24 cellular contexts compared by ENCODE assay signal in the genomic region with DNA sequence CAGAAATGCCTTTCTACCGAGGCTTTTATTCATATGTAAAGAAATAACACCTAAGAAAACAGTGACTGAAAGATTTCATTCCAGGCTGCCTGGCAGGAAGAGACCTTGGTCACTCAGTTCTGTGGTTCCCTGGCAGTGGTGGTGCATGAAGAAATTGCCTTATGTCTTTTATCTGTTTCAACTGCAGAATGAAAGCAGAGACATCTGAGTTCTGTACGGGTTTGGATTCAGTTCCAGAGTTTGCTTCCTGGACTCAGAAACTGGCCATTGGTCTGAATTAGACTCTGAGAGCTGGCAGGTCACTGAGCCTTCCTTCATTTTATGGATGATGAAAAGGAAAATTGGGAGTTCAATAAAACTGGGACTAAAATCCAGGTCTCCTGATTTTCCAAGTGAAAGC.
"Had no signal": no experiment of that assay in that cellular context is flagged by ENCODE, and none has a peak within 500 bp of the region (broad histone marks: within the 10 kb centered on the region; RNA-seq: fewer than 3 reads in every experiment).

No MANE protein-coding gene starts in this region.

- H3K27me3 ChIP-seq: neural progenitor cell, pancreas, right lobe of liver, sigmoid colon, stomach, thyroid gland, tibial nerve, upper lobe of left lung, vagina had no signal

- DNase-seq: natural killer cell; occipital lobe; pancreas; retina; right cardiac atrium; right lobe of liver; sigmoid colon; small intestine; stimulated activated CD4-positive, alpha-beta T cell treated with anti-CD3 and anti-CD28 coated beads, Interleukin-15, amount 100 ng/mL, for 24 hours; stimulated activated CD4-positive, alpha-beta T cell treated with anti-CD3 and anti-CD28 coated beads, Interleukin-2, amount 100 ng/mL, for 24 hours; stimulated activated CD4-positive, alpha-beta T cell treated with anti-CD3 and anti-CD28 coated beads, Interleukin-2, amount 100 ng/mL, for 48 hours; stimulated activated CD4-positive, alpha-beta T cell treated with anti-CD3 and anti-CD28 coated beads, Interleukin-4, amount 100 ng/mL, for 24 hours; stimulated activated naive B cell treated with anti-CD40 and anti-IgM and Interleukin-4, amounts not matched to agents 10 μg/mL and 1 μg/mL and 100 μg/mL, for 72 hours; stimulated activated naive CD4-positive, alpha-beta T cell treated with Interleukin-2 at 50 U/mL for 16 hours; stomach; thyroid gland; trophoblast cell; upper lobe of left lung had no signal

- H3K36me3 ChIP-seq: neural progenitor cell, pancreas, prostate gland, right lobe of liver, sigmoid colon, stomach, thoracic aorta, thyroid gland, tibial nerve, upper lobe of left lung, vagina had no signal

- H3K9ac ChIP-seq: neural progenitor cell had no signal

- ATAC-seq: natural killer cell; pancreas; right cardiac atrium; right lobe of liver; stimulated activated effector memory CD8-positive, alpha-beta T cell treated with anti-CD3 and anti-CD28 coated beads, Interleukin-12 subunit alpha, Interleukin-12 subunit beta, amount 100 ng/mL, for 72 hours; stimulated activated naive B cell treated with anti-CD40 and anti-IgM and Interleukin-4, amounts not matched to agents 10 μg/mL and 1 μg/mL and 100 μg/mL, for 72 hours had no signal

- H3K9me3 ChIP-seq: pancreas, prostate gland, right lobe of liver, sigmoid colon, stomach, thoracic aorta, thyroid gland, tibial nerve, upper lobe of left lung, vagina had no signal

- H3K4me3 ChIP-seq: neural progenitor cell, pancreas, prostate gland, right lobe of liver, sigmoid colon, stomach, thoracic aorta, thyroid gland, tibial nerve, upper lobe of left lung, vagina had no signal

- H3K27ac ChIP-seq: neural progenitor cell, pancreas, prostate gland, right lobe of liver, sigmoid colon, stomach, thoracic aorta, thyroid gland, tibial nerve, upper lobe of left lung, vagina had no signal

- H3K4me1 ChIP-seq: neural progenitor cell, pancreas, prostate gland, sigmoid colon, stomach, thyroid gland, tibial nerve, upper lobe of left lung, vagina had no signal

- H3K4me2 ChIP-seq: neural progenitor cell had no signal
